8 cellular contexts compared by ENCODE assay signal in the genomic region with DNA sequence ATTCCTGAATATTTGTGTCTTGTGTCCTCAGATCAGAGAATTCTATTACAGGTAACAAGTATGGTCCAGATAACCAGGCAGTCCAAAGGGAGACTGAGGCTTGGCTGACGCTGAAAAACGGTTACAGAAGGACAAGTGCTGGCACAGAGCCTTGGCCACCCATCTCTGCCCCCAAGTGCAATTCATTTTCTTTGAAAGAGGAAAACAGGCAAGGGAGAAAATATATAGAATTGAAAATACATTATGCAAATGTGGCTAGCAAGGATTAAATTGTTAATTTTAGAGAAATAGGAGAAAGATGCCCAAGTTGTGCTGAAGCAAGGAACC. TPM values are rescaled to one million over a fixed set of nuclear protein-coding genes. Genes with fewer than 3 reads are reported as not detected.
DNase-seq lines count a peak whose midpoint lies in the region; ATAC-seq, FAIRE-seq and TF ChIP-seq lines count a peak whose summit lies in the region.

No MANE protein-coding gene starts in this region.

- peaks cover 11 to 21% (median 20%) of the 10 kb centered on the region in 3 donors for H3K4me1 Mint-ChIP-seq in T-cell

- ATAC-seq in T-cell (replicated peaks in 1 of 4), result no peak
- no peak for ATAC-seq in GM18867 (IDR thresholded peaks at IDR 0.05; ENCODE audit: unreplicated experiment)

- H3K36me3 ChIP-seq in DOHH2 (ENCODE audit: control insufficient read depth, low read length), result peaks cover 7% of the 10 kb centered on the region
- H3K36me3 ChIP-seq in fibroblast of lung (ENCODE audit: control insufficient read depth, insufficient read depth, low read length), result no peaks in the 10 kb centered on the region
- H3K36me3 ChIP-seq in rectal smooth muscle tissue (ENCODE audit: control insufficient read depth, insufficient read depth, low read length), result no peaks in the 10 kb centered on the region

- TF ChIP-seq CTCF in DOHH2 (IDR thresholded peaks at IDR 0.05; ENCODE audit: low read depth, low read length, poor library complexity, severe bottlenecking) (no peak), fibroblast of lung (conservative IDR thresholded peaks at IDR 0.05 in 1 of 2, IDR thresholded peaks at IDR 0.05 in 1 of 2; ENCODE audit: low read depth in 1 of 2, low read length in 2 of 2) (no peak)

- H3K36me3 Mint-ChIP-seq in T-cell, result peaks cover 4% of the 10 kb centered on the region

- H3K27me3 Mint-ChIP-seq in T-cell, result peaks cover 38 to 54% of the 10 kb centered on the region in 2 donors

- CTCF ChIA-PET in T-cell (lab: Charles Lee), result interaction anchor here in 1 of 2 donors (0.9 kb wide), 1 partner anchor 136 kb away, joined by 3 read pairs; no protein-coding TSS in a partner anchor

- POLR2A ChIA-PET in T-cell (lab: Charles Lee), result no interaction called here

- H2AFZ ChIP-seq in fibroblast of lung (ENCODE audit: low read length), result no peak overlapping the region

- no peak overlapping the region for H3K9ac ChIP-seq in fibroblast of lung (ENCODE audit: insufficient read depth, low read length)
- no peak overlapping the region for H3K9ac ChIP-seq in rectal smooth muscle tissue (ENCODE audit: low read length)

- H3K4me3 ChIP-seq in DOHH2 (ENCODE audit: low read length), result peak overlapping the region; percentile 76
- H3K4me3 ChIP-seq in fibroblast of lung (replicated peaks in 1 of 4; ENCODE audit: control extremely low read depth in 1 of 4, insufficient read depth in 1 of 4, low read depth in 3 of 4, low read length in 4 of 4), result peak overlapping the region; percentile 43 to 72 (median 61)
- peak overlapping the region; percentile 69 for H3K4me3 ChIP-seq in rectal smooth muscle tissue (ENCODE audit: low read length)

- H3K27ac ChIP-seq in DOHH2 (ENCODE audit: low read depth, low read length) (no peak overlapping the region), fibroblast of lung (ENCODE audit: insufficient read depth, low read length) (no peak overlapping the region), rectal smooth muscle tissue (ENCODE audit: low read depth, low read length) (peak overlapping the region; percentile 47)

- H3K9me3 ChIP-seq in DOHH2 (ENCODE audit: control insufficient read depth, insufficient read depth, low read length), result no peaks in the 10 kb centered on the region
- no peaks in the 10 kb centered on the region for H3K9me3 ChIP-seq in fibroblast of lung (ENCODE audit: control insufficient read depth, insufficient read depth, low read depth, low read length)

- peak overlapping the region; percentile 28 to 86 (median 78) for H3K4me3 Mint-ChIP-seq in T-cell

- H3K9me2 ChIP-seq in DOHH2 (replicated peaks; ENCODE audit: control insufficient read depth, low read length), result no peaks in the 10 kb centered on the region

- H3K9me3 Mint-ChIP-seq in T-cell, result no peaks in the 10 kb centered on the region

- H3K79me2 ChIP-seq in DOHH2 (ENCODE audit: control insufficient read depth, low read length) (peaks cover 34% of the 10 kb centered on the region), fibroblast of lung (ENCODE audit: control insufficient read depth, insufficient read depth, low read length) (peaks cover 2% of the 10 kb centered on the region)

- FAIRE-seq in GM12891 (lab: Jason Lieb, UNC), result no peak

- H4K20me1 ChIP-seq in DOHH2 (ENCODE audit: control insufficient read depth, insufficient read depth, low read depth, low read length) (no peaks in the 10 kb centered on the region), fibroblast of lung (ENCODE audit: control insufficient read depth, extremely low read depth, insufficient read depth, low read length) (no peaks in the 10 kb centered on the region)

- no peak overlapping the region for H3K27ac Mint-ChIP-seq in T-cell

- TF ChIP-seq POLR2A in GM12891 (IDR thresholded peaks at IDR 0.05; ENCODE audit: low read depth, low read length), result no peak

- DNase-seq in T-cell (no peak), fibroblast of lung (ENCODE audit: low read depth in 2 of 2) (no peak), GM12891 (ENCODE audit: insufficient read length, low spot score) (no peak), medulla oblongata (ENCODE audit: extremely low spot score) (no peak), kidney glomerular epithelial cell (lab: John Stamatoyannopoulos, UW) (no peak)

- peaks cover 52% of the 10 kb centered on the region for H3K4me1 ChIP-seq in DOHH2 (ENCODE audit: control insufficient read depth, low read length)
- H3K4me1 ChIP-seq in fibroblast of lung (ENCODE audit: control insufficient read depth, extremely low read depth, insufficient read depth, low read length), result peaks cover 17% of the 10 kb centered on the region
- peaks cover 31% of the 10 kb centered on the region for H3K4me1 ChIP-seq in rectal smooth muscle tissue (ENCODE audit: control insufficient read depth, insufficient read depth, low read length)

- H3K27me3 ChIP-seq in DOHH2 (ENCODE audit: control insufficient read depth, low read length) (no peaks in the 10 kb centered on the region), fibroblast of lung (ENCODE audit: control insufficient read depth, insufficient read depth, low read length) (no peaks in the 10 kb centered on the region), rectal smooth muscle tissue (ENCODE audit: control insufficient read depth, insufficient read depth, low read length) (no peaks in the 10 kb centered on the region)

- H3F3A ChIP-seq in DOHH2 (ENCODE audit: control insufficient read depth, insufficient read depth), result peaks cover 38% of the 10 kb centered on the region

- H3K4me2 ChIP-seq in DOHH2 (ENCODE audit: low read length) (peak overlapping the region; percentile 79), fibroblast of lung (ENCODE audit: extremely low read depth, insufficient read depth, low read length) (peak overlapping the region; percentile 78)

TF ChIP-seq in GM12891, 5 proteins besides CTCF, POLR2A, EP300 and RAD21:
- no peak for TF ChIP-seq TAF1 (IDR thresholded peaks at IDR 0.05; ENCODE audit: low read depth, low read length)
- TF ChIP-seq POLR2AphosphoS5 (IDR thresholded peaks at IDR 0.05; ENCODE audit: low read depth, low read length), result no peak
- no peak for TF ChIP-seq SPI1 (IDR thresholded peaks at IDR 0.05; ENCODE audit: low read depth, low read length)
- no peak for TF ChIP-seq POU2F2 (IDR thresholded peaks at IDR 0.05; ENCODE audit: low read depth, low read length)
- TF ChIP-seq PAX5 (IDR thresholded peaks at IDR 0.05; ENCODE audit: insufficient read depth, low read length, severe bottlenecking), result no peak

RNA-seq across cellular contexts. Expression of a gene that starts 1.2 kb away (rescaled TPM):
- 1 to 10 TPM in 4 of 5 donors, under 1 TPM in 1; 0.82 to 2.9 (median 1.5) TPM for total RNA-seq in T-cell
- total RNA-seq in fibroblast of lung, result 12.8 and 37.5 TPM in 2 replicates
- polyA plus RNA-seq in fibroblast of lung, result 17.0 and 27.5 TPM in 2 replicates
- polyA plus RNA-seq in fibroblast of lung (2012), result 13.4 and 28.2 TPM in 2 replicates
- polyA minus RNA-seq in fibroblast of lung (ENCODE audit: low replicate concordance), result 54.4 and 178 TPM in 2 replicates
- polyA plus RNA-seq in GM12891 (2012; ENCODE audit: low read depth, missing spikeins), result 0.26 TPM

RNA-seq across cellular contexts. Expression of a gene that starts 29.8 kb away (rescaled TPM):
- total RNA-seq in T-cell, result 10 to 100 TPM; 41.1 to 91.2 (median 75.5) TPM
- 39.0 and 41.0 TPM in 2 replicates for total RNA-seq in fibroblast of lung
- 142 and 145 TPM in 2 replicates for polyA plus RNA-seq in fibroblast of lung
- polyA plus RNA-seq in fibroblast of lung (2012), result 98.3 and 113 TPM in 2 replicates
- 17.0 and 33.7 TPM in 2 replicates for polyA minus RNA-seq in fibroblast of lung (ENCODE audit: low replicate concordance)
- polyA plus RNA-seq in GM12891 (2012; ENCODE audit: low read depth, missing spikeins), result 134 TPM
